In genomic region chr17:77036841-77037381, GRCh38 we compare ENCODE assay signal across 11 cellular contexts.
DNase-seq lines count a peak whose midpoint lies in the region; ATAC-seq, FAIRE-seq and TF ChIP-seq lines count a peak whose summit lies in the region.
"Had no signal": no experiment of that assay in that cellular context is flagged by ENCODE, and none has a peak within 500 bp of the region (broad histone marks: within the 10 kb centered on the region; RNA-seq: fewer than 3 reads in every experiment).

No MANE protein-coding gene starts in this region.

- no peak overlapping the region for H3K27ac ChIP-seq in smooth muscle cell (ENCODE audit: low read depth)
- no peak overlapping the region for H3K27ac ChIP-seq in CD4-positive, alpha-beta memory T cell (ENCODE audit: low read depth, low read length)
- H3K27ac ChIP-seq: lower lobe of right lung had no signal

- no peak overlapping the region for H3K4me3 ChIP-seq in smooth muscle cell
- H3K4me3 ChIP-seq in CD4-positive, alpha-beta memory T cell (ENCODE audit: low read length in 2 of 2), result no peak overlapping the region
- H3K4me3 ChIP-seq: lower lobe of right lung had no signal

- H3K4me2 ChIP-seq in smooth muscle cell, result no peak overlapping the region

- WGBS in smooth muscle cell (ENCODE audit: low lambda C conversion rate), result 90% methylated on average over 23 of the region's 23 CpGs

- H3K9me3 Mint-ChIP-seq in memory B cell, result peaks cover 2% of the 10 kb centered on the region
- H3K9me3 Mint-ChIP-seq in CD4-positive, alpha-beta memory T cell, result peaks cover 0 to 6% (median 2%) of the 10 kb centered on the region in 8 donors

- POLR2A ChIA-PET in CD4-positive, alpha-beta memory T cell (lab: Charles Lee; ENCODE audit: partially characterized antibody), result no interaction called here

- FAIRE-seq in HTR-8/SVneo (lab: Jason Lieb, UNC), result no peak

- no peak for TF ChIP-seq CTCF in smooth muscle cell (IDR thresholded peaks at IDR 0.05; ENCODE audit: borderline replicate concordance, insufficient read depth, poor library complexity, severe bottlenecking)

- intact Hi-C loops in CD4-positive, alpha-beta memory T cell (cut with micrococcal nuclease), result no loop called here

- peak overlapping the region; percentile 6 for H3K4me3 Mint-ChIP-seq in memory B cell
- H3K4me3 Mint-ChIP-seq in CD4-positive, alpha-beta memory T cell, result no peak overlapping the region

- no peaks in the 10 kb centered on the region for H3F3A ChIP-seq in smooth muscle cell (ENCODE audit: low read depth)

- no peaks in the 10 kb centered on the region for H3K27me3 ChIP-seq in smooth muscle cell (ENCODE audit: low read depth)
- H3K27me3 ChIP-seq in CD4-positive, alpha-beta memory T cell (ENCODE audit: insufficient read depth, low read length), result peaks cover 6% of the 10 kb centered on the region

- CTCF ChIA-PET in CD4-positive, alpha-beta memory T cell (lab: Charles Lee; ENCODE audit: partially characterized antibody), result interaction anchor here (3.9 kb wide), 1 partner anchor 20 kb away, joined by 13 read pairs; no protein-coding TSS in a partner anchor

- no peak overlapping the region for H2AFZ ChIP-seq in smooth muscle cell (ENCODE audit: low read depth)

- H3K9ac ChIP-seq in smooth muscle cell (ENCODE audit: low read depth), result no peak overlapping the region

- peak; percentile 58 for DNase-seq in DMS153 (lab: John Stamatoyannopoulos, UW)
- peak; percentile 56 for DNase-seq in NCI-H2081 treated with DMSO at 0.1 percent for 48 hours (lab: John Stamatoyannopoulos, UW)
- peak; percentile 82 for DNase-seq in UCSD-AML1 (lab: John Stamatoyannopoulos, UW; ENCODE audit: unreplicated experiment)
- DNase-seq in memory B cell (ENCODE audit: low spot score in 2 of 2), result no peak
- DNase-seq in smooth muscle cell (lab: John Stamatoyannopoulos, UW; ENCODE audit: unreplicated experiment), result no peak
- DNase-seq in HTR-8/SVneo (ENCODE audit: insufficient read length, low spot score), result no peak
- DNase-seq in CD4-positive, alpha-beta memory T cell, result no peak
- DNase-seq: dermis blood vessel endothelial cell; lower lobe of right lung; stimulated activated CD4-positive, alpha-beta T cell treated with anti-CD3 and anti-CD28 coated beads, Interleukin-2, amount 100 ng/mL, for 24 hours had no signal

- H3K36me3 Mint-ChIP-seq in memory B cell, result peaks cover 1% of the 10 kb centered on the region
- H3K36me3 Mint-ChIP-seq in CD4-positive, alpha-beta memory T cell, result peaks cover 0 to 3% of the 10 kb centered on the region in 2 donors

- no peaks in the 10 kb centered on the region for H3K9me3 ChIP-seq in smooth muscle cell (replicated peaks; ENCODE audit: low read depth)
- peaks cover 0 to 3% of the 10 kb centered on the region in 2 donors for H3K9me3 ChIP-seq in CD4-positive, alpha-beta memory T cell (ENCODE audit: control insufficient read depth in 1 of 2, low read length in 2 of 2)

- no peak overlapping the region for H3K27ac Mint-ChIP-seq in memory B cell
- H3K27ac Mint-ChIP-seq in CD4-positive, alpha-beta memory T cell, result no peak overlapping the region

- H3K27me3 Mint-ChIP-seq in memory B cell, result peaks cover 25% of the 10 kb centered on the region
- H3K27me3 Mint-ChIP-seq in CD4-positive, alpha-beta memory T cell, result peaks cover 4 to 19% of the 10 kb centered on the region in 2 donors

- H3K4me1 ChIP-seq in smooth muscle cell (ENCODE audit: low read depth), result no peaks in the 10 kb centered on the region
- H3K4me1 ChIP-seq in CD4-positive, alpha-beta memory T cell (ENCODE audit: insufficient read depth, low read length), result no peaks in the 10 kb centered on the region
- H3K4me1 ChIP-seq: lower lobe of right lung had no signal

- no peaks in the 10 kb centered on the region for H3K79me2 ChIP-seq in smooth muscle cell (ENCODE audit: low read depth)

- peaks cover 12% of the 10 kb centered on the region for H3K4me1 Mint-ChIP-seq in memory B cell
- H3K4me1 Mint-ChIP-seq in CD4-positive, alpha-beta memory T cell, result no peaks in the 10 kb centered on the region

- peak; percentile 32 for ATAC-seq in memory B cell (ENCODE audit: low read depth)
- no peak for ATAC-seq in activated CD4-positive, CD25-positive, alpha-beta regulatory T cell treated with anti-CD3 and anti-CD28 coated beads, Interleukin-2, amount 50 U/mL, for 24 hours
- ATAC-seq: lower lobe of right lung had no signal

- H3K36me3 ChIP-seq in smooth muscle cell (ENCODE audit: low read depth), result no peaks in the 10 kb centered on the region
- no peaks in the 10 kb centered on the region for H3K36me3 ChIP-seq in CD4-positive, alpha-beta memory T cell (ENCODE audit: insufficient read depth, low read length)
- H3K36me3 ChIP-seq: lower lobe of right lung had no signal

- H4K20me1 ChIP-seq in smooth muscle cell (ENCODE audit: low read depth), result no peaks in the 10 kb centered on the region

Comparison
In these comparisons a context has a peak if more than half of its experiments do, and no peak if none do; other contexts are left out.
1. DNase-seq: peak in DMS153 (single experiment), NCI-H2081 treated with DMSO at 0.1 percent for 48 hours (single experiment) and UCSD-AML1 (single experiment); none in memory B cell (0 of 2), smooth muscle cell (single experiment), HTR-8/SVneo (single experiment) and CD4-positive, alpha-beta memory T cell (0 of 5).